ENCODE assay signal across 9 cellular contexts in genomic region chr5:39570418-39571027, GRCh38.
DNase-seq lines count a peak whose midpoint lies in the region; ATAC-seq, FAIRE-seq and TF ChIP-seq lines count a peak whose summit lies in the region.
"Had no signal": no experiment of that assay in that cellular context is flagged by ENCODE, and none has a peak within 500 bp of the region (broad histone marks: within the 10 kb centered on the region; RNA-seq: fewer than 3 reads in every experiment).

No MANE protein-coding gene starts in this region.

- H3K4me3 ChIP-seq in WI38 (ENCODE audit: low read depth, low read length) (no peak overlapping the region), kidney epithelial cell (ENCODE audit: low read depth, low read length) (no peak overlapping the region), aorta (ENCODE audit: low read length in 2 of 2) (no peak overlapping the region)
- H3K4me3 ChIP-seq: BLaER1 had no signal

- no peak overlapping the region for H3K27ac ChIP-seq in aorta (ENCODE audit: low read depth in 1 of 2, low read length in 2 of 2)
- H3K27ac ChIP-seq: BLaER1 had no signal

- H3K4me1 ChIP-seq in aorta (ENCODE audit: control insufficient read depth in 1 of 2, insufficient read depth in 2 of 2, low read length in 2 of 2): no peaks in the 10 kb centered on the region
- H3K4me1 ChIP-seq: BLaER1 had no signal

- no peaks in the 10 kb centered on the region for H3K36me3 ChIP-seq in kidney epithelial cell (ENCODE audit: control insufficient read depth, insufficient read depth, low read length)
- H3K36me3 ChIP-seq in aorta (ENCODE audit: control insufficient read depth in 1 of 2, insufficient read depth in 2 of 2, low read length in 1 of 2): no peaks in the 10 kb centered on the region
- H3K36me3 ChIP-seq: BLaER1 had no signal

- H3K4me3 Mint-ChIP-seq in activated naive CD8-positive, alpha-beta T cell treated with anti-CD3 and anti-CD28 coated beads for 36 hours: no peak overlapping the region

- no peaks in the 10 kb centered on the region for H3K9me3 ChIP-seq in aorta (ENCODE audit: control insufficient read depth, low read length)
- H3K9me3 ChIP-seq: BLaER1 had no signal

- H3K27me3 Mint-ChIP-seq in activated naive CD8-positive, alpha-beta T cell treated with anti-CD3 and anti-CD28 coated beads for 36 hours: peaks cover 13% of the 10 kb centered on the region

- no peaks in the 10 kb centered on the region for H3K36me3 Mint-ChIP-seq in activated naive CD8-positive, alpha-beta T cell treated with anti-CD3 and anti-CD28 coated beads for 36 hours

- intact Hi-C loops in aorta (cut with DNase I): loop anchor here (2.0 to 5.0 kb wide), 3 partner anchors 193 to 354 kb away; partner anchors contain the start of gene FYB1 (in 1 of the 2)

- H3K27ac Mint-ChIP-seq in activated naive CD8-positive, alpha-beta T cell treated with anti-CD3 and anti-CD28 coated beads for 36 hours: no peak overlapping the region

- no peak for TF ChIP-seq POLR2A in GM12891 (IDR thresholded peaks at IDR 0.05; ENCODE audit: low read depth, low read length)

- ATAC-seq in aorta (ENCODE audit: low FRiP score): no peak

- WGBS in aorta, 2 donors: 26 to 32% methylated on average over 4 of the region's 4 CpGs

- no peaks in the 10 kb centered on the region for H3K9me3 Mint-ChIP-seq in activated naive CD8-positive, alpha-beta T cell treated with anti-CD3 and anti-CD28 coated beads for 36 hours

- peaks cover 2% of the 10 kb centered on the region for H3K4me1 Mint-ChIP-seq in activated naive CD8-positive, alpha-beta T cell treated with anti-CD3 and anti-CD28 coated beads for 36 hours

- DNase-seq in DMS 273 (lab: John Stamatoyannopoulos, UW; ENCODE audit: unreplicated experiment) (peak; percentile 45), DMS 273 treated with DMSO at 0.1 percent for 48 hours (lab: John Stamatoyannopoulos, UW) (no peak), HTR-8/SVneo (ENCODE audit: insufficient read length, low spot score) (peak; percentile 41), kidney epithelial cell (ENCODE audit: low read depth) (no peak), aorta (no peak), GM12891 (ENCODE audit: insufficient read length, low spot score) (no peak)
- no peak for DNase-seq in activated naive CD8-positive, alpha-beta T cell treated with anti-CD3 and anti-CD28 coated beads for 36 hours

- no peaks in the 10 kb centered on the region for H3K27me3 ChIP-seq in kidney epithelial cell (ENCODE audit: control insufficient read depth, insufficient read depth, low read length)
- H3K27me3 ChIP-seq in aorta (ENCODE audit: control insufficient read depth in 1 of 2, insufficient read depth in 2 of 2, low read length in 1 of 2): no peaks in the 10 kb centered on the region
- H3K27me3 ChIP-seq: BLaER1 had no signal

- FAIRE-seq in HTR-8/SVneo (lab: Jason Lieb, UNC) (no peak), GM12891 (lab: Jason Lieb, UNC) (no peak)

- TF ChIP-seq CTCF in WI38 (IDR thresholded peaks at IDR 0.05; ENCODE audit: low read depth, low read length) (peak; percentile 48; the same call in 1 of the 2 replicates), kidney epithelial cell (IDR thresholded peaks at IDR 0.05; ENCODE audit: insufficient read depth, low read length, poor library complexity, severe bottlenecking) (peak; percentile 41)

TF ChIP-seq in GM12891, 5 proteins besides CTCF, POLR2A, EP300 and RAD21:
- TF ChIP-seq POLR2AphosphoS5 (IDR thresholded peaks at IDR 0.05; ENCODE audit: low read depth, low read length) (no peak), SPI1 (IDR thresholded peaks at IDR 0.05; ENCODE audit: low read depth, low read length) (no peak), PAX5 (IDR thresholded peaks at IDR 0.05; ENCODE audit: insufficient read depth, low read length, severe bottlenecking) (no peak), TAF1 (IDR thresholded peaks at IDR 0.05; ENCODE audit: low read depth, low read length) (no peak), POU2F2 (IDR thresholded peaks at IDR 0.05; ENCODE audit: low read depth, low read length) (no peak)

Comparison
In these comparisons a context has a peak if more than half of its experiments do, and no peak if none do; other contexts are left out.
1. DNase-seq: peak in DMS 273 (single experiment) and HTR-8/SVneo (single experiment); none in DMS 273 treated with DMSO at 0.1 percent for 48 hours (single experiment), kidney epithelial cell (single experiment), activated naive CD8-positive, alpha-beta T cell treated with anti-CD3 and anti-CD28 coated beads for 36 hours (single experiment), aorta (0 of 2) and GM12891 (single experiment).